ENCODE assay signal across 1 cellular context in genomic region chr6:3862038-3862437, GRCh38.
TF ChIP-seq lines count a peak whose summit lies in the region.

No MANE protein-coding gene starts in this region.

TF ChIP-seq in GM23338, 12 proteins besides CTCF, POLR2A, EP300 and RAD21:
- TF ChIP-seq ETS1 (IDR thresholded peaks at IDR 0.05) (no peak), ZNF331 (CRISPR knock-in tag; IDR thresholded peaks at IDR 0.05; ENCODE audit: low read depth) (no peak), CREB1 (CRISPR knock-in tag; IDR thresholded peaks at IDR 0.05; ENCODE audit: low read depth) (no peak), EZH2 (IDR thresholded peaks at IDR 0.05; ENCODE audit: low read depth, unreplicated experiment) (no peak)
TF ChIP-seq in GM23338: peak in this region for 0.
